In the genomic region with DNA sequence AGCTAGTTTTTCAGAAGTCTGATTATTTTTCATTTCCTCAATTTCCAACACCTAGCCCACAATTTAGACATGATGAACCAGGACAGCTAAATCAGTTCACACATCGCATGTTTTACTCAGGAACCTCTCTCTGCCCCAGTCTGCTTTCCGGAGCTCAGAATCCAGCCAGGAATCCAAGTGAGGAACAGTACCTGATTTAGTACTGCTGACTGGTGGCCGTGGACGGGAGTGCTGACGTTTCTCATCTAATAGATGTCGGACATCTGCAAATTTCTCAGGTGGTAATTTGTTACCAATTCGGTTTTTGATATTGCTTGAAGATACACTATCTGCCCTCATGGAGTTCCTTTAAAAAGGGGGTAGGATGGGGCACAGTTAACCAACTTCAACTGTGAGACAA, we compare ENCODE assay signal across 27 cellular contexts. TPM values are rescaled to one million over a fixed set of nuclear protein-coding genes. Genes with fewer than 3 reads are reported as not detected.
DNase-seq lines count a peak whose midpoint lies in the region; ATAC-seq, FAIRE-seq and TF ChIP-seq lines count a peak whose summit lies in the region.
"Had no signal": no experiment of that assay in that cellular context is flagged by ENCODE, and none has a peak within 500 bp of the region (broad histone marks: within the 10 kb centered on the region; RNA-seq: fewer than 3 reads in every experiment).

No MANE protein-coding gene starts in this region.

- H4K20me1 ChIP-seq in HepG2 (ENCODE audit: insufficient read depth, low read length), result no peaks in the 10 kb centered on the region

- H3K79me2 ChIP-seq in HepG2 (ENCODE audit: insufficient read depth, low read length), result no peaks in the 10 kb centered on the region
- H3K79me2 ChIP-seq: parathyroid adenoma had no signal

- DNase-seq in HepG2 (ENCODE audit: low spot score) (no peak), right lobe of liver (no peak), chondrocyte (ENCODE audit: low spot score) (no peak), left lobe of liver (ENCODE audit: low spot score) (no peak), glutamatergic neuron (no peak), cerebellum (ENCODE audit: low spot score) (no peak), NCI-H2107 treated with DMSO at 0.1 percent for 48 hours (lab: John Stamatoyannopoulos, UW; ENCODE audit: unreplicated experiment) (no peak), NCI-H1105 (lab: John Stamatoyannopoulos, UW) (no peak)
- DNase-seq: activated CD4-positive, alpha-beta memory T cell treated with anti-CD3 and anti-CD28 coated beads, Interleukin-2, amount 10 ng/mL, durations not matched to agents 7 days and 5 days; activated CD8-positive, alpha-beta memory T cell treated with anti-CD3 and anti-CD28 coated beads, Interleukin-2, amount 50 U/mL, for 4 hours; activated naive CD4-positive, alpha-beta T cell treated with anti-CD3 and anti-CD28 coated beads for 36 hours; amniotic stem cell; CD4-positive, alpha-beta memory T cell; esophagus squamous epithelium; mammary epithelial cell; NCI-H2107; NCI-H446 treated with DMSO at 0.1 percent for 48 hours; NCI-H82; spleen; stimulated activated CD4-positive, alpha-beta T cell treated with anti-CD3 and anti-CD28 coated beads, Interleukin-2, amount 100 ng/mL, for 24 hours had no signal

- H3K27me3 ChIP-seq in HepG2 (ENCODE audit: control insufficient read depth in 1 of 2, insufficient read depth in 2 of 2, low read length in 2 of 2) (no peaks in the 10 kb centered on the region), right lobe of liver (no peaks in the 10 kb centered on the region)
- H3K27me3 ChIP-seq: esophagus squamous epithelium, right atrium auricular region, spleen had no signal

- H3K4me1 Mint-ChIP-seq in chondrocyte (ENCODE audit: low read depth), result peaks cover 5% of the 10 kb centered on the region
- H3K4me1 Mint-ChIP-seq in glutamatergic neuron (ENCODE audit: low read depth, unreplicated experiment), result no peaks in the 10 kb centered on the region
- H3K4me1 Mint-ChIP-seq: CD4-positive, alpha-beta memory T cell had no signal

- ATAC-seq in HepG2 (peak; percentile 44; the same call in 1 of the 3 replicates), right lobe of liver (no peak), left lobe of liver (peak; percentile 47)

- H3K27ac Mint-ChIP-seq in chondrocyte (ENCODE audit: unreplicated experiment) (no peak overlapping the region), glutamatergic neuron (ENCODE audit: unreplicated experiment) (no peak overlapping the region)
- H3K27ac Mint-ChIP-seq: activated CD4-positive, alpha-beta memory T cell treated with anti-CD3 and anti-CD28 coated beads, Interleukin-2, amount 10 ng/mL, durations not matched to agents 7 days and 5 days; activated naive CD4-positive, alpha-beta T cell treated with anti-CD3 and anti-CD28 coated beads for 36 hours; CD4-positive, alpha-beta memory T cell; stimulated activated naive CD8-positive, alpha-beta T cell treated with anti-CD3 and anti-CD28 coated beads, Interleukin-15, Interleukin-2, amounts not matched to agents 100 ng/mL and 50 ng/mL, for 24 hours had no signal

- H3K27ac ChIP-seq in HepG2 (ENCODE audit: extremely low read length, insufficient read depth, low read length) (no peak overlapping the region), right lobe of liver (no peak overlapping the region)
- H3K27ac ChIP-seq: esophagus squamous epithelium, parathyroid adenoma, right atrium auricular region, spleen, thoracic aorta had no signal

- no peak for TF ChIP-seq POLR2A in HepG2 (IDR thresholded peaks at IDR 0.05; ENCODE audit: insufficient read depth in 1 of 2, low read depth in 2 of 2, low read length in 2 of 2)
- TF ChIP-seq POLR2A in right lobe of liver (IDR thresholded peaks at IDR 0.05), result no peak

- no TSS peak for BruUV-seq in HepG2 (replicated peaks; lab: Mats Ljungman, UMichigan)

- in situ Hi-C loops in HepG2 (cut with HindIII; ENCODE audit: extremely low pct_ligation_motif_present, low pct_unique_long_range_greater_than_20kb), result no loop called here

- FAIRE-seq in HepG2 (lab: Jason Lieb, UNC), result no peak
- FAIRE-seq: frontal cortex, RCC 7860 had no signal

- H2AFZ ChIP-seq in HepG2 (ENCODE audit: low read length), result no peak overlapping the region
- H2AFZ ChIP-seq: parathyroid adenoma had no signal

- H3K36me3 ChIP-seq in HepG2 (replicated peaks in 1 of 2; ENCODE audit: control insufficient read depth in 1 of 2, insufficient read depth in 2 of 2, low read length in 2 of 2) (peaks cover 14 to 60% of the 10 kb centered on the region in 2 experiments; a peak in 4 of 5 replicates), right lobe of liver (peaks cover 0 to 86% (median 19%) of the 10 kb centered on the region in 4 donors)

- TF ChIP-seq CTCF in HepG2 (CRISPR knock-in tag; IDR thresholded peaks at IDR 0.05) (peak; percentile 35), right lobe of liver (IDR thresholded peaks at IDR 0.05) (no peak), chondrocyte (IDR thresholded peaks at IDR 0.05) (peak; percentile 29), glutamatergic neuron (IDR thresholded peaks at IDR 0.05; ENCODE audit: partially characterized antibody, unreplicated experiment) (no peak)

- peaks cover 10% of the 10 kb centered on the region; the same call in 1 of the 2 replicates for H3K4me1 ChIP-seq in HepG2 (ENCODE audit: insufficient read depth, low read length)
- no peaks in the 10 kb centered on the region for H3K4me1 ChIP-seq in right lobe of liver
- H3K4me1 ChIP-seq: esophagus squamous epithelium, HAP-1, parathyroid adenoma had no signal

- POLR2A ChIA-PET in HepG2 (lab: Yijun Ruan, JAX), result no interaction called here

- H3K9ac ChIP-seq in HepG2 (ENCODE audit: insufficient read depth, low read depth, low read length), result no peak overlapping the region
- H3K9ac ChIP-seq: parathyroid adenoma had no signal

- H3K4me3 ChIP-seq in HepG2 (replicated peaks in 1 of 3; ENCODE audit: insufficient read depth in 1 of 3, low read depth in 2 of 3, low read length in 3 of 3) (no peak overlapping the region), right lobe of liver (no peak overlapping the region)
- H3K4me3 ChIP-seq: esophagus squamous epithelium, HAP-1, right atrium auricular region, spleen, thoracic aorta had no signal

- no peak overlapping the region for H3K4me2 ChIP-seq in HepG2 (ENCODE audit: low read depth, low read length)

- no peaks in the 10 kb centered on the region for H3K9me3 ChIP-seq in HepG2 (ENCODE audit: low read length)
- no peaks in the 10 kb centered on the region for H3K9me3 ChIP-seq in right lobe of liver
- H3K9me3 ChIP-seq: esophagus squamous epithelium, HAP-1, right atrium auricular region, spleen, thoracic aorta had no signal

- no peak for TF ChIP-seq EP300 in HepG2 (IDR thresholded peaks at IDR 0.05; ENCODE audit: low read depth in 2 of 2, low read length in 2 of 2)
- no peak for TF ChIP-seq EP300 in HepG2 (CRISPR knock-in tag; IDR thresholded peaks at IDR 0.05; ENCODE audit: borderline replicate concordance)

- TF ChIP-seq RAD21 in HepG2 (CRISPR knock-in tag; IDR thresholded peaks at IDR 0.05), result peak; percentile 63; the same call in 1 of the 2 replicates

- intact Hi-C loops in HepG2 (cut with micrococcal nuclease; ENCODE audit: unreplicated experiment) (no loop called here), right lobe of liver (cut with DNase I) (no loop called here)

- H3K9me3 Mint-ChIP-seq in chondrocyte (ENCODE audit: low read depth) (no peaks in the 10 kb centered on the region), glutamatergic neuron (ENCODE audit: unreplicated experiment) (peaks cover 1% of the 10 kb centered on the region)
- H3K9me3 Mint-ChIP-seq: activated CD4-positive, alpha-beta memory T cell treated with anti-CD3 and anti-CD28 coated beads, Interleukin-2, amount 10 ng/mL, durations not matched to agents 7 days and 5 days; activated naive CD4-positive, alpha-beta T cell treated with anti-CD3 and anti-CD28 coated beads for 36 hours; stimulated activated naive CD8-positive, alpha-beta T cell treated with anti-CD3 and anti-CD28 coated beads, Interleukin-15, Interleukin-2, amounts not matched to agents 100 ng/mL and 50 ng/mL, for 24 hours had no signal

- 96% methylated on average over 7 of the region's 7 CpGs for WGBS in HepG2 (ENCODE audit: low lambda C conversion rate)
- 90% methylated on average over 6 of the region's 7 CpGs for WGBS in right lobe of liver (ENCODE audit: insufficient coverage, low coverage, low lambda C conversion rate, missing lambda C conversion rate)

- CTCF ChIA-PET in HepG2 (lab: Yijun Ruan, JAX; ENCODE audit: low intra/inter-chr PET ratio, low total read pairs), result interaction anchor here (1.5 kb wide), 1 partner anchor 78 kb away, joined by 6 read pairs; no protein-coding TSS in a partner anchor

- H3K27me3 Mint-ChIP-seq in chondrocyte (ENCODE audit: low read depth), result no peaks in the 10 kb centered on the region
- peaks cover 1% of the 10 kb centered on the region for H3K27me3 Mint-ChIP-seq in glutamatergic neuron (ENCODE audit: unreplicated experiment)
- H3K27me3 Mint-ChIP-seq: activated CD4-positive, alpha-beta memory T cell treated with anti-CD3 and anti-CD28 coated beads, Interleukin-2, amount 10 ng/mL, durations not matched to agents 7 days and 5 days; CD4-positive, alpha-beta memory T cell; stimulated activated naive CD8-positive, alpha-beta T cell treated with anti-CD3 and anti-CD28 coated beads, Interleukin-15, Interleukin-2, amounts not matched to agents 100 ng/mL and 50 ng/mL, for 24 hours had no signal

- H3K36me3 Mint-ChIP-seq in chondrocyte (ENCODE audit: low read depth) (peaks cover 39% of the 10 kb centered on the region), glutamatergic neuron (ENCODE audit: unreplicated experiment) (no peaks in the 10 kb centered on the region)

- no peak overlapping the region for H3K4me3 Mint-ChIP-seq in chondrocyte (ENCODE audit: unreplicated experiment)
- H3K4me3 Mint-ChIP-seq in glutamatergic neuron (ENCODE audit: unreplicated experiment), result no peak overlapping the region
- H3K4me3 Mint-ChIP-seq: activated CD4-positive, alpha-beta memory T cell treated with anti-CD3 and anti-CD28 coated beads, Interleukin-2, amount 10 ng/mL, durations not matched to agents 7 days and 5 days; activated naive CD4-positive, alpha-beta T cell treated with anti-CD3 and anti-CD28 coated beads for 36 hours; CD4-positive, alpha-beta memory T cell; stimulated activated naive CD8-positive, alpha-beta T cell treated with anti-CD3 and anti-CD28 coated beads, Interleukin-15, Interleukin-2, amounts not matched to agents 100 ng/mL and 50 ng/mL, for 24 hours had no signal

RNA-seq across cellular contexts. Expression of a gene that starts 14.9 kb away (rescaled TPM):
- 49.0 and 56.3 TPM in 2 replicates for total RNA-seq in HepG2 (2016; rRNA removed; fragmentation: Illumina TruSeq; extraction: Trizol)
- 99.2 and 118 TPM in 2 replicates for total RNA-seq in HepG2 (2016; cell fraction: cytosol; rRNA removed; fragmentation: Illumina TruSeq; extraction: Trizol; ENCODE audit: low read depth)
- 54.9 and 56.5 TPM in 2 replicates for total RNA-seq in HepG2 (2016; cell fraction: insoluble cytoplasmic fraction; rRNA removed; fragmentation: Illumina TruSeq; extraction: Trizol)
- 121 and 124 TPM in 2 replicates for total RNA-seq in HepG2 (2016; cell fraction: membrane; rRNA removed; fragmentation: Illumina TruSeq; extraction: Trizol)
- total RNA-seq in HepG2 (2016; cell fraction: nucleus; rRNA removed; fragmentation: Illumina TruSeq; extraction: Trizol), result 18.5 and 22.4 TPM in 2 replicates
- polyA plus RNA-seq in HepG2 (2011; rRNA removed), result 38.2 and 42.3 TPM in 2 replicates
- 28.2 and 31.0 TPM in 2 replicates for polyA plus RNA-seq in HepG2 (2011; cell fraction: cytosol; rRNA removed)
- polyA plus RNA-seq in HepG2 (2011; cell fraction: nucleus; rRNA removed), result 13.3 and 15.2 TPM in 2 replicates
- polyA plus RNA-seq in HepG2 (2012), result 19.1 and 24.6 TPM in 2 replicates
- polyA plus RNA-seq in HepG2 (2016; cell fraction: cytosol; fragmentation: Illumina TruSeq; extraction: Trizol; ENCODE audit: low read depth), result 110 and 139 TPM in 2 replicates
- polyA plus RNA-seq in HepG2 (2016; cell fraction: insoluble cytoplasmic fraction; fragmentation: Illumina TruSeq; extraction: Trizol; ENCODE audit: low read depth), result 46.7 and 46.9 TPM in 2 replicates
- polyA plus RNA-seq in HepG2 (2016; cell fraction: membrane; fragmentation: Illumina TruSeq; extraction: Trizol; ENCODE audit: low read depth), result 90.3 and 104 TPM in 2 replicates
- 36.8 and 38.1 TPM in 2 replicates for polyA plus RNA-seq in HepG2 (2016; cell fraction: nucleus; fragmentation: Illumina TruSeq; extraction: Trizol; ENCODE audit: insufficient read depth, low read depth)
- 7.6 and 11.0 TPM in 2 replicates for polyA minus RNA-seq in HepG2 (2011; rRNA and poly(A)+ RNA removed; ENCODE audit: low replicate concordance)
- 2.8 and 3.8 TPM in 2 replicates for polyA minus RNA-seq in HepG2 (2011; cell fraction: cytosol; rRNA and poly(A)+ RNA removed)
- 11.7 and 12.6 TPM in 2 replicates for polyA minus RNA-seq in HepG2 (2011; cell fraction: nucleus; rRNA and poly(A)+ RNA removed)
- total RNA-seq in right lobe of liver, result 1 to 10 TPM; 5.4 to 7.7 (median 5.8) TPM
- 25.8 to 29.1 TPM (median 28.3 TPM) in 3 replicates for total RNA-seq in chondrocyte
- total RNA-seq in left lobe of liver, result 5.6 TPM
- total RNA-seq in glutamatergic neuron (ENCODE audit: unreplicated experiment), result 19.2 TPM
- total RNA-seq in cerebellum, result 12.1 TPM

RNA-seq across cellular contexts. Expression of a gene that starts 30.1 kb away (rescaled TPM):
- 20.6 and 24.8 TPM in 2 replicates for total RNA-seq in HepG2 (2016; rRNA removed; fragmentation: Illumina TruSeq; extraction: Trizol)
- 3.9 and 4.8 TPM in 2 replicates for total RNA-seq in HepG2 (2016; cell fraction: cytosol; rRNA removed; fragmentation: Illumina TruSeq; extraction: Trizol; ENCODE audit: low read depth)
- total RNA-seq in HepG2 (2016; cell fraction: insoluble cytoplasmic fraction; rRNA removed; fragmentation: Illumina TruSeq; extraction: Trizol), result 21.8 and 23.5 TPM in 2 replicates
- total RNA-seq in HepG2 (2016; cell fraction: membrane; rRNA removed; fragmentation: Illumina TruSeq; extraction: Trizol), result 7.8 and 9.5 TPM in 2 replicates
- total RNA-seq in HepG2 (2016; cell fraction: nucleus; rRNA removed; fragmentation: Illumina TruSeq; extraction: Trizol), result 30.1 and 35.2 TPM in 2 replicates
- polyA plus RNA-seq in HepG2 (2011; rRNA removed), result 16.6 and 19.5 TPM in 2 replicates
- 4.6 and 5.5 TPM in 2 replicates for polyA plus RNA-seq in HepG2 (2011; cell fraction: cytosol; rRNA removed)
- 27.4 and 36.6 TPM in 2 replicates for polyA plus RNA-seq in HepG2 (2011; cell fraction: nucleus; rRNA removed)
- 22.5 and 26.0 TPM in 2 replicates for polyA plus RNA-seq in HepG2 (2012)
- polyA plus RNA-seq in HepG2 (2016; cell fraction: cytosol; fragmentation: Illumina TruSeq; extraction: Trizol; ENCODE audit: low read depth), result 1.2 and 1.9 TPM in 2 replicates
- 22.8 and 23.0 TPM in 2 replicates for polyA plus RNA-seq in HepG2 (2016; cell fraction: insoluble cytoplasmic fraction; fragmentation: Illumina TruSeq; extraction: Trizol; ENCODE audit: low read depth)
- 4.1 and 4.3 TPM in 2 replicates for polyA plus RNA-seq in HepG2 (2016; cell fraction: membrane; fragmentation: Illumina TruSeq; extraction: Trizol; ENCODE audit: low read depth)
- 77.0 and 80.1 TPM in 2 replicates for polyA plus RNA-seq in HepG2 (2016; cell fraction: nucleus; fragmentation: Illumina TruSeq; extraction: Trizol; ENCODE audit: insufficient read depth, low read depth)
- polyA minus RNA-seq in HepG2 (2011; rRNA and poly(A)+ RNA removed; ENCODE audit: low replicate concordance), result 8.7 and 10.7 TPM in 2 replicates
- 3.4 and 5.1 TPM in 2 replicates for polyA minus RNA-seq in HepG2 (2011; cell fraction: cytosol; rRNA and poly(A)+ RNA removed)
- 42.4 and 49.2 TPM in 2 replicates for polyA minus RNA-seq in HepG2 (2011; cell fraction: nucleus; rRNA and poly(A)+ RNA removed)
- 10 to 100 TPM in 4 of 6 experiments, 1 to 10 TPM in 2; 8.6 to 15.1 (median 10.5) TPM for total RNA-seq in right lobe of liver
- total RNA-seq in chondrocyte, result 31.3 to 34.8 TPM (median 33.7 TPM) in 3 replicates
- 11.5 TPM for total RNA-seq in left lobe of liver
- total RNA-seq in glutamatergic neuron (ENCODE audit: unreplicated experiment), result 133 TPM
- total RNA-seq in cerebellum, result 49.2 TPM

Comparison
In these comparisons a context has a peak if more than half of its experiments do, and no peak if none do; other contexts are left out.
1. ATAC-seq: peak in HepG2 (single experiment) and left lobe of liver (single experiment); none in right lobe of liver (0 of 4).
2. CTCF ChIP-seq: peak in HepG2 (single experiment) and chondrocyte (single experiment); none in right lobe of liver (0 of 4) and glutamatergic neuron (single experiment).